8 cellular contexts compared by ENCODE assay signal in the genomic region with DNA sequence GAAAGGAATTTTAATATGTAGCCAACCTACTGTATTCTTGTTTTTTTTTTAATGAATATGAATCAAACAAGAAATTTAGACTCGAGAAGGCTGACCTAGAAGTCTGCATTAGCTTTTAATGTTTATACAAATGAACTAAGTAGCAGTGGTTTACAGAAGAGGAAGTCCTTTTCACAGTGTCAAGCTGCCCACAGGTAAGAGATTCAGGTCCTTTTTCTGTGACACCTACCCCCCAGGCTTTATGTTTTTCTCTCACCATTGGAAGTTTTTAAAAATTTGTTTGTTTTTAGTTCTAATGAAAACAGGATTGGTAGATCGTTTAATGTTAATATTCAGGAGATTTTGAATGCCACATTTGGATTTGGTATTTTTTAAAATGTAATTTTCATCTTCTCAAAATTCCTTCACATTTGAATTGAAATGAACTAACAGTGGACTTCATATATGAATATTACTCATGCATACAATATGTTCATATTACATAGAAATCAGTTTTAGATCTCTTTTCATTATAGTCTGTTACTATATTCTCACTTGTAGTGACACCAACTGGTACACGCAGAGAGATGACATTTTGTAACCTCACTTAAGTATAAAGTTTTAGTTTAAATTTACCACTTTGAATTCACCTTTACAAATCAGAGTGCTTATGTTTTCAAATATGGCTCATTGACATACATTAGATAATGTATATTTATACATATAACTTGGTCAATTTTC. TPM values are rescaled to one million over a fixed set of nuclear protein-coding genes. Genes with fewer than 3 reads are reported as not detected.
A peak's percentile ranks its signal among the peaks of the same experiment; 100 is the strongest.
DNase-seq lines count a peak whose midpoint lies in the region; ATAC-seq, FAIRE-seq and TF ChIP-seq lines count a peak whose summit lies in the region.

No MANE protein-coding gene starts in this region.

- no peak for TF ChIP-seq CTCF in spleen (IDR thresholded peaks at IDR 0.05 in 8 of 11, conservative IDR thresholded peaks at IDR 0.05 in 3 of 11)

- H3K27me3 Mint-ChIP-seq in effector memory CD8-positive, alpha-beta T cell: no peaks in the 10 kb centered on the region

- peak overlapping the region; percentile 87 to 94 for H3K27ac Mint-ChIP-seq in effector memory CD8-positive, alpha-beta T cell

- H3K27me3 ChIP-seq in spleen (replicated peaks in 1 of 7): no peaks in the 10 kb centered on the region

- H3K4me3 ChIP-seq in spleen: peak overlapping the region in 4 of 8 donors; percentile 3 to 51 (median 13)

- intact Hi-C loops in spleen (cut with DNase I; ENCODE audit: low total_unique reads): no loop called here

- peaks cover 31% of the 10 kb centered on the region for H3K36me3 Mint-ChIP-seq in effector memory CD8-positive, alpha-beta T cell (ENCODE audit: insufficient read depth)

- ATAC-seq in GM21576 (IDR thresholded peaks at IDR 0.05; ENCODE audit: unreplicated experiment): peak; percentile 36
- ATAC-seq in effector memory CD8-positive, alpha-beta T cell (replicated peaks): peak; percentile 28

- TF ChIP-seq POLR2A in GM12891 (IDR thresholded peaks at IDR 0.05; ENCODE audit: low read depth, low read length): no peak
- TF ChIP-seq POLR2A in spleen (IDR thresholded peaks at IDR 0.05): no peak

- H3K9me3 ChIP-seq in KOPT-K1 (ENCODE audit: insufficient read depth, low read length, poor library complexity, severe bottlenecking): peaks cover 29% of the 10 kb centered on the region
- H3K9me3 ChIP-seq in spleen: peaks cover 0 to 22% (median 10%) of the 10 kb centered on the region in 8 donors

- H3K27ac ChIP-seq in KOPT-K1 (ENCODE audit: low read depth, low read length, poor library complexity, severe bottlenecking): peak overlapping the region; percentile 55
- H3K27ac ChIP-seq in spleen: peak overlapping the region; percentile 16 to 85 (median 74)

- H3K4me1 Mint-ChIP-seq in effector memory CD8-positive, alpha-beta T cell (ENCODE audit: low read depth in 2 of 2): peaks cover 41 to 77% of the 10 kb centered on the region in 2 donors

- peak; percentile 78 for FAIRE-seq in GM12891 (lab: Jason Lieb, UNC)

- WGBS in spleen, 5 donors: 33 to 46% (median 34%) methylated on average over 3 of the region's 3 CpGs

- peak overlapping the region; percentile 70 to 78 for H3K4me3 Mint-ChIP-seq in effector memory CD8-positive, alpha-beta T cell

- DNase-seq in GM12891 (ENCODE audit: insufficient read length, low spot score): no peak
- DNase-seq in effector memory CD8-positive, alpha-beta T cell: no peak
- no peak for DNase-seq in spleen
- no peak for DNase-seq in NCI-H774 (lab: John Stamatoyannopoulos, UW)
- DNase-seq in medulla oblongata (ENCODE audit: extremely low spot score): no peak
- DNase-seq in NCI-H1092 treated with DMSO at 0.1 percent for 48 hours (lab: John Stamatoyannopoulos, UW): no peak

- H3K4me1 ChIP-seq in spleen: peaks cover 28 to 100% (median 76%) of the 10 kb centered on the region in 6 donors

- H3K36me3 ChIP-seq in KOPT-K1 (ENCODE audit: insufficient read depth, low read length) (peaks cover 5% of the 10 kb centered on the region; the same call in 1 of the 2 replicates), spleen (peaks cover 0 to 13% (median under 1%) of the 10 kb centered on the region in 6 donors)

- H3K9me3 Mint-ChIP-seq in effector memory CD8-positive, alpha-beta T cell: no peaks in the 10 kb centered on the region

TF ChIP-seq in GM12891, 5 proteins besides CTCF, POLR2A, EP300 and RAD21:
- TF ChIP-seq SPI1 (IDR thresholded peaks at IDR 0.05; ENCODE audit: low read depth, low read length) (peak; percentile 92), POLR2AphosphoS5 (IDR thresholded peaks at IDR 0.05; ENCODE audit: low read depth, low read length) (no peak)

RNA-seq across cellular contexts. Expression of a gene that starts 29.7 kb away (rescaled TPM):
- 14.4 TPM for polyA plus RNA-seq in GM12891 (2012; ENCODE audit: low read depth, missing spikeins)
- 100 to 1,000 TPM in 6 of 7 donors, 10 to 100 TPM in 1; 84.5 to 170 (median 132) TPM for total RNA-seq in spleen
- 10 to 100 TPM; 10.2 to 19.2 (median 15.7) TPM for polyA plus RNA-seq in spleen
